1 cellular context compared by ENCODE assay signal in genomic region chr1:241406421-241406820, GRCh38.
TF ChIP-seq lines count a peak whose summit lies in the region.

No MANE protein-coding gene starts in this region.

TF ChIP-seq in H1, 55 proteins besides CTCF, POLR2A, EP300 and RAD21 (continued from another document):
- TF ChIP-seq CBX5 (IDR thresholded peaks at IDR 0.05; ENCODE audit: low read depth, low read length) (no peak), RBBP5 (IDR thresholded peaks at IDR 0.05; ENCODE audit: borderline replicate concordance, low read depth, low read length) (no peak), TBP (IDR thresholded peaks at IDR 0.05; ENCODE audit: low read depth, low read length) (no peak), CHD2 (IDR thresholded peaks at IDR 0.05; ENCODE audit: low read length) (no peak), HDAC2 (IDR thresholded peaks at IDR 0.05; ENCODE audit: borderline replicate concordance in 1 of 2, low read depth in 2 of 2, low read length in 2 of 2) (no peak), RNF2 (IDR thresholded peaks at IDR 0.05; ENCODE audit: borderline replicate concordance, low read depth, low read length, missing control alignments, poor library complexity, severe bottlenecking) (no peak), CEBPB (IDR thresholded peaks at IDR 0.05; ENCODE audit: low read depth, low read length) (no peak), TCF12 (IDR thresholded peaks at IDR 0.05; ENCODE audit: low read depth, low read length) (no peak), RFX5 (IDR thresholded peaks at IDR 0.05; ENCODE audit: borderline replicate concordance, low read depth, low read length) (no peak)
